Comparison of ENCODE assay signal across 23 cellular contexts in genomic region chrX:133924548-133924947, GRCh38.
"Had no signal": no experiment of that assay in that cellular context is flagged by ENCODE, and none has a peak within 500 bp of the region (broad histone marks: within the 10 kb centered on the region; RNA-seq: fewer than 3 reads in every experiment).

No MANE protein-coding gene starts in this region.

- ATAC-seq: PC-3, Right ventricle myocardium inferior had no signal

- H3K27me3 ChIP-seq: MG63, Peyer's patch, SJSA1 had no signal

- H3K4me3 ChIP-seq: MG63, Peyer's patch, SJSA1, SK-N-MC had no signal

- H3K27ac ChIP-seq: Peyer's patch, SJSA1, SK-N-MC had no signal

- H3K4me1 ChIP-seq: Peyer's patch had no signal

- H3K9me3 ChIP-seq: MG63, Peyer's patch, SJSA1 had no signal

- H3K36me3 ChIP-seq: MG63, Peyer's patch, SJSA1 had no signal

- DNase-seq: IMR-90; Karpas-422; KG1; MG63; NCI-H1092; NCI-H1105 treated with DMSO at 0.1 percent for 48 hours; NCI-H1417 treated with DMSO at 0.1 percent for 48 hours; NCI-H146; NCI-H1694 treated with DMSO at 0.1 percent for 48 hours; NCI-H1930; NCI-H2081; NCI-H2107; NCI-H2227 treated with DMSO at 0.1 percent for 48 hours; NCI-H524; NCI-H526 treated with DMSO at 0.1 percent for 48 hours; NCI-H748 treated with DMSO at 0.1 percent for 48 hours; NK-92 treated with Interleukin-12 subunit alpha and Interleukin-12 subunit beta, amount 100 ng/mL, for 24 hours; PC-3; Peyer's patch; SHP77 treated with DMSO at 0.1 percent for 48 hours had no signal
